ENCODE assay signal across 22 cellular contexts in the genomic region with DNA sequence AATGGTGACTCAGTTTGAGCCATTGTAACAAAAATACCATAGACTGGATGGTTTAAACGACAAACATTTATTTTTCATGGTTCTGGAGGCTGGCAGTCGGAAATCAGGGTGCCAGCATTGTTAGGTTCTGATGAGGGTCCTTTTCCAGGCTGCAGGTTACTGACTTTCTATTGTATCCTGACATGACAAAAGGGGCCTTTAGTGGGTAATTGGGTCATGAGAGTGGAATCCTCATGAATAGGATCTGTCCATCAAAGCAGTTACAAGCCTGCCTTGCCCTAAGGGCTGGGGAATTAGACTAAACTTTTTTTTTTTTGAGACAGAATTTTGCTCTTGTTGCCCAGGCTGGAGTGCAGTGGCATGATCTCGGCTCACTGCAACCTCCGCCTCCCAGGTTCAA.
"Had no signal": no experiment of that assay in that cellular context is flagged by ENCODE, and none has a peak within 500 bp of the region (broad histone marks: within the 10 kb centered on the region; RNA-seq: fewer than 3 reads in every experiment).

No MANE protein-coding gene starts in this region.

- H3K4me1 ChIP-seq: Peyer's patch, SJCRH30 had no signal

- ATAC-seq: Right ventricle myocardium inferior, SK-N-SH treated with all-trans-retinoic acid at 6 μM for 48 hours had no signal

- H3K9me3 ChIP-seq: Peyer's patch, SJCRH30 had no signal

- H3K4me2 ChIP-seq: PC-9 had no signal

- H3K27ac ChIP-seq: PC-9, Peyer's patch, SJCRH30 had no signal

- H3K4me3 ChIP-seq: PC-9, Peyer's patch, SJCRH30 had no signal

- H3K36me3 ChIP-seq: Peyer's patch, SJCRH30 had no signal

- H3K27me3 ChIP-seq: Peyer's patch, SJCRH30 had no signal

- H2AFZ ChIP-seq: PC-9 had no signal

- DNase-seq: KBM-7, MV-4-11, NCI-H1048, NCI-H1105, NCI-H1436 treated with DMSO at 0.1 percent for 48 hours, NCI-H1694, NCI-H187 treated with DMSO at 0.1 percent for 48 hours, NCI-H2029 treated with DMSO at 0.1 percent for 48 hours, NCI-H2171, NCI-H226, NCI-H446, NCI-H510A, NCI-H524 treated with DMSO at 0.1 percent for 48 hours, NCI-H69, NCI-H774, OCI-M1, PC-9, Peyer's patch, SHP77 treated with DMSO at 0.1 percent for 48 hours, SJCRH30 had no signal
